17 cellular contexts compared by ENCODE assay signal in genomic region chr1:166330096-166330495, GRCh38.
"Had no signal": no experiment of that assay in that cellular context is flagged by ENCODE, and none has a peak within 500 bp of the region (broad histone marks: within the 10 kb centered on the region; RNA-seq: fewer than 3 reads in every experiment).

No MANE protein-coding gene starts in this region.

- DNase-seq: colonic mucosa; dermis blood vessel endothelial cell; effector memory CD4-positive, alpha-beta T cell; kidney; mucosa of descending colon; naive B cell; right lobe of liver; small intestine; stimulated activated CD4-positive, alpha-beta T cell treated with anti-CD3 and anti-CD28 coated beads, Interleukin-15, amount 100 ng/mL, for 24 hours; stimulated activated CD4-positive, alpha-beta T cell treated with anti-CD3 and anti-CD28 coated beads, Interleukin-2, amount 100 ng/mL, for 48 hours; stimulated activated naive B cell treated with anti-CD40 and anti-IgM and Interleukin-4, amounts not matched to agents 10 μg/mL and 1 μg/mL and 100 μg/mL, for 72 hours; transverse colon; upper lobe of right lung; uterus had no signal

- H3K27ac ChIP-seq: colonic mucosa, esophagus muscularis mucosa, parathyroid adenoma, right lobe of liver, suprapubic skin, transverse colon, upper lobe of right lung, uterus had no signal
